Comparison of ENCODE assay signal across 8 cellular contexts in genomic region chr9:105557804-105558610, GRCh38. TPM values are rescaled to one million over a fixed set of nuclear protein-coding genes. Genes with fewer than 3 reads are reported as not detected.
A peak's percentile ranks its signal among the peaks of the same experiment; 100 is the strongest.
DNase-seq lines count a peak whose midpoint lies in the region; ATAC-seq, FAIRE-seq and TF ChIP-seq lines count a peak whose summit lies in the region.

Gene FKTN (plus strand): TSS chr9:105558131. CDS start chr9:105575033, 16,902 bp downstream.

- TF ChIP-seq CTCF in GM13976 (IDR thresholded peaks at IDR 0.05; ENCODE audit: borderline replicate concordance, control extremely low read depth, extremely low read depth, insufficient read depth, missing control alignments): no peak

- ATAC-seq in HG02763 (IDR thresholded peaks at IDR 0.05; ENCODE audit: unreplicated experiment) (peak; percentile 99), left ventricle myocardium superior (peak; percentile 97)

- in situ Hi-C loops in GM13976 (cut with MboI; ENCODE audit: low sequenced_read_pairs, unreplicated experiment): no loop called here

- DNase-seq in GM13976 (ENCODE audit: low spot score): peak; percentile 91
- DNase-seq in NCI-H1417 (lab: John Stamatoyannopoulos, UW): peak; percentile 77 to 91 (median 90)
- peak; percentile 56 for DNase-seq in amniotic stem cell (lab: John Stamatoyannopoulos, UW)
- peak; percentile 94 for DNase-seq in left ventricle myocardium superior
- peak; percentile 46 for DNase-seq in pulmonary artery endothelial cell (ENCODE audit: low read depth, low spot score)
- DNase-seq in urothelium cell line (ENCODE audit: low spot score): peak; percentile 92

- intact Hi-C loops in T-helper 1 cell treated with Interleukin-12 subunit alpha and Interleukin-12 subunit beta and Interleukin-4 antibody, amounts not matched to agents 30 ng/mL and 1 ng/mL, for 36 hours (cut with micrococcal nuclease): loop anchor here (1.0 to 10.0 kb wide), 9 partner anchors 110 to 1463 kb away; partner anchors contain the start of genes FSD1L, NIPSNAP3A, SLC44A1 and SMC2
- intact Hi-C loops in left ventricle myocardium superior (cut with micrococcal nuclease): no loop called here

- no peak for FAIRE-seq in urothelium cell line (lab: Jason Lieb, UNC)

RNA-seq across cellular contexts. Expression of gene FKTN, which starts in this region (rescaled TPM):
- 11.1 and 15.2 TPM in 2 replicates for total RNA-seq in T-helper 1 cell treated with Interleukin-12 subunit alpha and Interleukin-12 subunit beta and Interleukin-4 antibody, amounts not matched to agents 30 ng/mL and 1 ng/mL, for 36 hours
- total RNA-seq in left ventricle myocardium superior (8.8 TPM), pulmonary artery endothelial cell (15.8 and 21.4 TPM in 2 replicates)

Comparison
In these comparisons a context has a peak if more than half of its experiments do, and no peak if none do; other contexts are left out.
1. Peak in every context shown above with its lines: DNase-seq and ATAC-seq.